In genomic region chr9:110257971-110258370, GRCh38 we compare ENCODE assay signal across 10 cellular contexts. TPM values are rescaled to one million over a fixed set of nuclear protein-coding genes. Genes with fewer than 3 reads are reported as not detected.
DNase-seq lines count a peak whose midpoint lies in the region; ATAC-seq, FAIRE-seq and TF ChIP-seq lines count a peak whose summit lies in the region.
"Had no signal": no experiment of that assay in that cellular context is flagged by ENCODE, and none has a peak within 500 bp of the region (broad histone marks: within the 10 kb centered on the region; RNA-seq: fewer than 3 reads in every experiment).

No MANE protein-coding gene starts in this region.

- peak overlapping the region; percentile 92 for H3K27ac ChIP-seq in left ventricle myocardium inferior (replicated peaks)
- H3K27ac ChIP-seq in astrocyte (ENCODE audit: low read depth, low read length): no peak overlapping the region
- H3K27ac ChIP-seq in lower lobe of right lung: peak overlapping the region; percentile 95
- H3K27ac ChIP-seq in vagina: peak overlapping the region; percentile 95

- intact Hi-C loops in left ventricle myocardium inferior (cut with micrococcal nuclease): no loop called here
- intact Hi-C loops in cardiac septum (cut with DNase I): no loop called here
- intact Hi-C loops in lower lobe of right lung (cut with DNase I): no loop called here
- intact Hi-C loops in vagina (cut with DNase I): no loop called here

- peak overlapping the region; percentile 96 for H3K4me2 ChIP-seq in astrocyte (ENCODE audit: low read length)

- no peak for ATAC-seq in lower lobe of right lung

- H3K9me3 ChIP-seq in left ventricle myocardium inferior (replicated peaks): no peaks in the 10 kb centered on the region
- no peaks in the 10 kb centered on the region for H3K9me3 ChIP-seq in astrocyte (ENCODE audit: insufficient read depth, low read depth, low read length)
- H3K9me3 ChIP-seq in lower lobe of right lung: no peaks in the 10 kb centered on the region
- H3K9me3 ChIP-seq in vagina: no peaks in the 10 kb centered on the region

- peaks cover 33% of the 10 kb centered on the region for H3K79me2 ChIP-seq in astrocyte (ENCODE audit: insufficient read depth, low read length)

- no peak overlapping the region for H2AFZ ChIP-seq in astrocyte (ENCODE audit: low read depth, low read length)

- H3K27me3 ChIP-seq in left ventricle myocardium inferior (ENCODE audit: low read depth): no peaks in the 10 kb centered on the region
- H3K27me3 ChIP-seq in astrocyte (ENCODE audit: insufficient read depth, low read length): no peaks in the 10 kb centered on the region
- H3K27me3 ChIP-seq in lower lobe of right lung (ENCODE audit: low read depth): no peaks in the 10 kb centered on the region
- no peaks in the 10 kb centered on the region for H3K27me3 ChIP-seq in vagina

- no peaks in the 10 kb centered on the region for H3K9me3 Mint-ChIP-seq in astrocyte (ENCODE audit: unreplicated experiment)
- H3K9me3 Mint-ChIP-seq: CD4-positive, alpha-beta memory T cell had no signal

- H3K4me3 ChIP-seq in left ventricle myocardium inferior: peak overlapping the region; percentile 94
- H3K4me3 ChIP-seq in astrocyte (ENCODE audit: insufficient read depth, low read depth, low read length): no peak overlapping the region
- no peak overlapping the region for H3K4me3 ChIP-seq in lower lobe of right lung
- H3K4me3 ChIP-seq in vagina: no peak overlapping the region

- peak overlapping the region; percentile 93 for H3K4me3 Mint-ChIP-seq in astrocyte (ENCODE audit: unreplicated experiment)

- H3K4me1 ChIP-seq in left ventricle myocardium inferior (peaks cover 41% of the 10 kb centered on the region), astrocyte (ENCODE audit: insufficient read depth, low read length) (peaks cover 28% of the 10 kb centered on the region), lower lobe of right lung (peaks cover 36% of the 10 kb centered on the region), vagina (peaks cover 38% of the 10 kb centered on the region)

- no peaks in the 10 kb centered on the region for H3K36me3 Mint-ChIP-seq in astrocyte (ENCODE audit: low read depth, unreplicated experiment)

- peaks cover 24% of the 10 kb centered on the region for H4K20me1 ChIP-seq in astrocyte (ENCODE audit: insufficient read depth, low read length)

- H3K27me3 Mint-ChIP-seq in astrocyte (ENCODE audit: low read depth, unreplicated experiment): no peaks in the 10 kb centered on the region
- H3K27me3 Mint-ChIP-seq: CD4-positive, alpha-beta memory T cell had no signal

- H3K36me3 ChIP-seq in left ventricle myocardium inferior: no peaks in the 10 kb centered on the region
- no peaks in the 10 kb centered on the region for H3K36me3 ChIP-seq in astrocyte (ENCODE audit: insufficient read depth, low read length)
- no peaks in the 10 kb centered on the region for H3K36me3 ChIP-seq in lower lobe of right lung
- no peaks in the 10 kb centered on the region for H3K36me3 ChIP-seq in vagina

- H3K27ac Mint-ChIP-seq in astrocyte (ENCODE audit: unreplicated experiment): peak overlapping the region; percentile 89

- peak overlapping the region; percentile 88 for H3K9ac ChIP-seq in astrocyte (ENCODE audit: low read length)

- DNase-seq in left ventricle myocardium inferior (no peak), cardiac septum (ENCODE audit: low spot score) (no peak), astrocyte (ENCODE audit: low read depth) (no peak), lower lobe of right lung (no peak), vagina (ENCODE audit: extremely low spot score in 2 of 2) (no peak), DMS114 treated with DMSO at 0.1 percent for 48 hours (lab: John Stamatoyannopoulos, UW; ENCODE audit: unreplicated experiment) (no peak), SIG-M5 treated with dmso at 0.1 percent for 504 hours (lab: John Stamatoyannopoulos, UW; ENCODE audit: unreplicated experiment) (no peak)
- DNase-seq in stimulated activated CD4-positive, alpha-beta T cell treated with anti-CD3 and anti-CD28 coated beads, Interleukin-4, amount 100 ng/mL, for 24 hours: no peak
- DNase-seq: CD4-positive, alpha-beta memory T cell; NCI-H187 treated with DMSO at 0.1 percent for 48 hours had no signal

- no peak for TF ChIP-seq POLR2A in vagina (IDR thresholded peaks at IDR 0.05)

- H3K4me1 Mint-ChIP-seq in astrocyte (ENCODE audit: low read depth, unreplicated experiment): peaks cover 17% of the 10 kb centered on the region

- TF ChIP-seq CTCF in left ventricle myocardium inferior (IDR thresholded peaks at IDR 0.05; ENCODE audit: borderline replicate concordance) (no peak), astrocyte (IDR thresholded peaks at IDR 0.05; ENCODE audit: insufficient read depth, low read depth, low read length) (no peak), lower lobe of right lung (IDR thresholded peaks at IDR 0.05) (no peak), vagina (IDR thresholded peaks at IDR 0.05) (no peak)

- FAIRE-seq in astrocyte (lab: Jason Lieb, UNC): no peak

RNA-seq across cellular contexts. Expression of gene TXN, which starts 1.7 kb away (rescaled TPM):
- total RNA-seq in left ventricle myocardium inferior (51.4 TPM), cardiac septum (60.0 TPM), astrocyte (259 and 302 TPM in 2 replicates), lower lobe of right lung (170 TPM), vagina (162 TPM)

RNA-seq across cellular contexts. Expression of gene C9orf152, which starts 50.0 kb away (rescaled TPM):
- not detected for total RNA-seq in left ventricle myocardium inferior
- not detected for total RNA-seq in cardiac septum
- total RNA-seq in astrocyte: 0.07 TPM in 1 of 2 replicates, not detected in the other
- total RNA-seq in lower lobe of right lung: 26.1 TPM
- 0.49 TPM for total RNA-seq in vagina
- total RNA-seq: CD4-positive, alpha-beta memory T cell had no signal

Comparison
In these comparisons a context has a peak if more than half of its experiments do, and no peak if none do; other contexts are left out.
1. RNA of gene C9orf152, which starts 50.0 kb away (total RNA-seq): 26.1 TPM in lower lobe of right lung (single experiment); 0.49 TPM in vagina (single experiment), 0.07 TPM in astrocyte, not detected in left ventricle myocardium inferior (single experiment) and not detected in cardiac septum (single experiment); every median in the first group is over 10 times any median in the second.